In genomic region chr1:1022322-1023090, GRCh38 we compare ENCODE assay signal across 19 cellular contexts. TPM values are rescaled to one million over a fixed set of nuclear protein-coding genes. Genes with fewer than 3 reads are reported as not detected.
DNase-seq lines count a peak whose midpoint lies in the region; ATAC-seq and TF ChIP-seq lines count a peak whose summit lies in the region.
"Had no signal": no experiment of that assay in that cellular context is flagged by ENCODE, and none has a peak within 500 bp of the region (broad histone marks: within the 10 kb centered on the region; RNA-seq: fewer than 3 reads in every experiment).

No MANE protein-coding gene starts in this region.

- H3K4me2 ChIP-seq in hepatocyte: peak overlapping the region; percentile 97

- ATAC-seq in Right ventricle myocardium inferior (no peak), left ventricle myocardium superior (no peak), psoas muscle (no peak)
- ATAC-seq: right cardiac atrium had no signal

- H3K9me2 ChIP-seq in hepatocyte (replicated peaks; ENCODE audit: insufficient read depth): no peaks in the 10 kb centered on the region

- H3K27ac ChIP-seq in hepatocyte (no peak overlapping the region), psoas muscle (no peak overlapping the region)
- H3K27ac ChIP-seq: left ventricle myocardium inferior, thoracic aorta had no signal

- H3K4me1 ChIP-seq in hepatocyte (ENCODE audit: insufficient read depth) (peaks cover 39% of the 10 kb centered on the region), psoas muscle (peaks cover 4% of the 10 kb centered on the region)

- intact Hi-C loops in Right ventricle myocardium inferior (cut with DNase I): loop anchor here (5.0 kb wide), 1 partner anchor 90 kb away; no protein-coding TSS in a partner anchor
- intact Hi-C loops in left ventricle myocardium superior (cut with micrococcal nuclease): no loop called here
- intact Hi-C loops in posterior vena cava (cut with DNase I): no loop called here
- intact Hi-C loops in psoas muscle (cut with DNase I): no loop called here

- TF ChIP-seq CTCF in hepatocyte (IDR thresholded peaks at IDR 0.05; ENCODE audit: poor library complexity) (no peak), psoas muscle (IDR thresholded peaks at IDR 0.05) (no peak)

- peak overlapping the region; percentile 51 for H3K4me3 Mint-ChIP-seq in T-helper 1 cell treated with Interleukin-12 subunit alpha and Interleukin-12 subunit beta and Interleukin-4 antibody, amounts not matched to agents 30 μg/mL and 1 μg/mL, for 36 hours

- H3K4me3 ChIP-seq in hepatocyte (no peak overlapping the region), psoas muscle (no peak overlapping the region)
- H3K4me3 ChIP-seq: left ventricle myocardium inferior, thoracic aorta had no signal

- no peak overlapping the region for H2AFZ ChIP-seq in hepatocyte

- peaks cover 5% of the 10 kb centered on the region for H3K4me1 Mint-ChIP-seq in T-helper 1 cell treated with Interleukin-12 subunit alpha and Interleukin-12 subunit beta and Interleukin-4 antibody, amounts not matched to agents 30 μg/mL and 1 μg/mL, for 36 hours (ENCODE audit: low read depth)

- H3K27ac Mint-ChIP-seq in T-helper 1 cell treated with Interleukin-12 subunit alpha and Interleukin-12 subunit beta and Interleukin-4 antibody, amounts not matched to agents 30 μg/mL and 1 μg/mL, for 36 hours: no peak overlapping the region

- peak; percentile 60 for DNase-seq in Right ventricle myocardium inferior (ENCODE audit: missing footprints)
- no peak for DNase-seq in left ventricle myocardium superior
- no peak for DNase-seq in hepatocyte (ENCODE audit: low spot score)
- no peak for DNase-seq in GDM1 (lab: John Stamatoyannopoulos, UW)
- DNase-seq in posterior vena cava (ENCODE audit: low spot score): no peak
- DNase-seq in SIG-M5 (lab: John Stamatoyannopoulos, UW): no peak
- DNase-seq in psoas muscle: no peak
- DNase-seq: activated effector memory CD4-positive, alpha-beta T cell treated with Interleukin-2 at 50 U/mL for 16 hours; DMS53; dorsolateral prefrontal cortex; left ventricle myocardium inferior; NCI-H1105; OCI-M1; stimulated activated CD4-positive, alpha-beta T cell treated with anti-CD3 and anti-CD28 coated beads, Interleukin-2, amount 100 ng/mL, for 48 hours; stimulated activated CD8-positive, alpha-beta memory T cell treated with anti-CD3 and anti-CD28 coated beads, Interleukin-4, amount 100 ng/mL, for 48 hours had no signal

- 79% methylated on average over 25 of the region's 29 CpGs for WGBS in hepatocyte (ENCODE audit: low lambda C conversion rate, missing lambda C conversion rate)
- WGBS in psoas muscle, 3 donors: 74 to 78% (median 76%) methylated on average over 26 to 29 of the region's 29 CpGs

- no peaks in the 10 kb centered on the region for H4K20me1 ChIP-seq in hepatocyte (ENCODE audit: insufficient read depth, poor library complexity, severe bottlenecking)

- H3K36me3 Mint-ChIP-seq in T-helper 1 cell treated with Interleukin-12 subunit alpha and Interleukin-12 subunit beta and Interleukin-4 antibody, amounts not matched to agents 30 μg/mL and 1 μg/mL, for 36 hours (ENCODE audit: low read depth): peaks cover under 1% of the 10 kb centered on the region

- H3K9me3 ChIP-seq in hepatocyte (ENCODE audit: low read depth) (no peaks in the 10 kb centered on the region), psoas muscle (no peaks in the 10 kb centered on the region)
- H3K9me3 ChIP-seq: left ventricle myocardium inferior, thoracic aorta had no signal

- no peaks in the 10 kb centered on the region for H3K36me3 ChIP-seq in hepatocyte (replicated peaks; ENCODE audit: insufficient read depth, low read depth)
- H3K36me3 ChIP-seq in psoas muscle (ENCODE audit: insufficient read depth in 1 of 2, low read depth in 1 of 2): no peaks in the 10 kb centered on the region
- H3K36me3 ChIP-seq: left ventricle myocardium inferior, thoracic aorta had no signal

- peaks cover 10% of the 10 kb centered on the region for H3K27me3 Mint-ChIP-seq in T-helper 1 cell treated with Interleukin-12 subunit alpha and Interleukin-12 subunit beta and Interleukin-4 antibody, amounts not matched to agents 30 μg/mL and 1 μg/mL, for 36 hours (ENCODE audit: low read depth)

- no peaks in the 10 kb centered on the region for H3K9me3 Mint-ChIP-seq in T-helper 1 cell treated with Interleukin-12 subunit alpha and Interleukin-12 subunit beta and Interleukin-4 antibody, amounts not matched to agents 30 μg/mL and 1 μg/mL, for 36 hours

- peaks cover 36% of the 10 kb centered on the region for H3K79me2 ChIP-seq in hepatocyte

- H3K27me3 ChIP-seq in hepatocyte (no peaks in the 10 kb centered on the region), psoas muscle (ENCODE audit: insufficient read depth in 3 of 3, low read length in 2 of 3) (peaks cover 0 to 36% (median 11%) of the 10 kb centered on the region in 3 donors)
- H3K27me3 ChIP-seq: dorsolateral prefrontal cortex had no signal

RNA-seq across cellular contexts. Expression of gene AGRN, which starts 2.6 kb away (rescaled TPM):
- 14.1 TPM for total RNA-seq in Right ventricle myocardium inferior
- total RNA-seq in left ventricle myocardium superior: 18.5 TPM
- total RNA-seq in hepatocyte: 51.8 and 81.8 TPM in 2 replicates
- 53.3 and 61.2 TPM in 2 replicates for polyA plus RNA-seq in hepatocyte
- total RNA-seq in posterior vena cava: 10 to 100 TPM; 18.8 to 26.8 TPM
- total RNA-seq in psoas muscle: 1 to 10 TPM; 3.4 to 5.4 (median 4.6) TPM
- polyA plus RNA-seq in psoas muscle: 1 to 10 TPM; 1.3 to 3.0 (median 1.4) TPM

RNA-seq across cellular contexts. Expression of gene ISG15, which starts 9.2 kb away (rescaled TPM):
- total RNA-seq in Right ventricle myocardium inferior (19.2 TPM), left ventricle myocardium superior (16.4 TPM), hepatocyte (62.3 and 86.0 TPM in 2 replicates), posterior vena cava (10 to 100 TPM; 22.9 to 47.3 TPM), psoas muscle (10 to 100 TPM in 1 of 4 donors, 1 to 10 TPM in 3; 2.9 to 12.4 (median 8.1) TPM)
- polyA plus RNA-seq in hepatocyte (88.5 and 89.6 TPM in 2 replicates), psoas muscle (10 to 100 TPM; 13.3 to 22.1 (median 17.1) TPM)

RNA-seq across cellular contexts. Expression of gene HES4, which starts 22.6 kb away (rescaled TPM):
- total RNA-seq in Right ventricle myocardium inferior (36.7 TPM), left ventricle myocardium superior (39.4 TPM), hepatocyte (21.4 and 28.7 TPM in 2 replicates), posterior vena cava (10 to 100 TPM; 53.5 to 54.4 TPM), psoas muscle (10 to 100 TPM in 3 of 4 donors, 1 to 10 TPM in 1; 7.2 to 21.8 (median 12.6) TPM)
- polyA plus RNA-seq in hepatocyte (74.5 and 107 TPM in 2 replicates), psoas muscle (10 to 100 TPM in 1 of 3 donors, 1 to 10 TPM in 2; 2.3 to 20.2 (median 5.4) TPM)

RNA-seq across cellular contexts. Expression of gene PERM1, which starts 40.6 kb away (rescaled TPM):
- 174 TPM for total RNA-seq in Right ventricle myocardium inferior
- 187 TPM for total RNA-seq in left ventricle myocardium superior
- total RNA-seq in hepatocyte: not detected in 2 replicates
- polyA plus RNA-seq in hepatocyte: 1.3 and 1.6 TPM in 2 replicates
- total RNA-seq in posterior vena cava: under 1 TPM in 1 of 2 donors, not detected in 1; 0.24 TPM
- 100 to 1,000 TPM in 2 of 4 donors, 10 to 100 TPM in 2; 13.9 to 249 (median 109) TPM for total RNA-seq in psoas muscle
- polyA plus RNA-seq in psoas muscle: 100 to 1,000 TPM in 1 of 3 donors, 10 to 100 TPM in 2; 38.1 to 239 (median 58.5) TPM
- total RNA-seq: activated CD8-positive, alpha-beta memory T cell treated with anti-CD3 and anti-CD28 coated beads for 36 hours had no signal

RNA-seq across cellular contexts. Expression of gene RNF223, which starts 51.6 kb away (rescaled TPM):
- not detected for total RNA-seq in Right ventricle myocardium inferior
- total RNA-seq in left ventricle myocardium superior: not detected
- 0.08 and 0.43 TPM in 2 replicates for total RNA-seq in hepatocyte
- polyA plus RNA-seq in hepatocyte: 0.88 and 2.6 TPM in 2 replicates
- total RNA-seq in posterior vena cava: not detected
- not detected for total RNA-seq in psoas muscle
- polyA plus RNA-seq in psoas muscle: not detected
- total RNA-seq: activated CD8-positive, alpha-beta memory T cell treated with anti-CD3 and anti-CD28 coated beads for 36 hours; left ventricle myocardium inferior; right cardiac atrium had no signal
- polyA plus RNA-seq: right cardiac atrium had no signal
